Comparison of ENCODE assay signal across 2 cellular contexts in genomic region chr5:38426986-38427950, GRCh38.
TF ChIP-seq lines count a peak whose summit lies in the region.

No MANE protein-coding gene starts in this region.

TF ChIP-seq in SK-N-SH, 30 proteins besides CTCF, POLR2A, EP300 and RAD21 (continued from another document):
- no peak for TF ChIP-seq RXRA (IDR thresholded peaks at IDR 0.05; ENCODE audit: borderline replicate concordance, low read depth)
- TF ChIP-seq PBX3 (IDR thresholded peaks at IDR 0.05): no peak
- TF ChIP-seq JUND (IDR thresholded peaks at IDR 0.05): no peak
- TF ChIP-seq REST (IDR thresholded peaks at IDR 0.05; ENCODE audit: low read depth, low read length): no peak

TF ChIP-seq in H1, 55 proteins besides CTCF, POLR2A, EP300 and RAD21 (continued from another document):
- TF ChIP-seq ATF3 (IDR thresholded peaks at IDR 0.05; ENCODE audit: insufficient read depth, low read depth, low read length) (no peak), SUZ12 (IDR thresholded peaks at IDR 0.05; ENCODE audit: low read length) (no peak), BACH1 (IDR thresholded peaks at IDR 0.05; ENCODE audit: low read length) (no peak), SRF (IDR thresholded peaks at IDR 0.05; ENCODE audit: low read depth, low read length) (no peak), TCF12 (IDR thresholded peaks at IDR 0.05; ENCODE audit: low read depth, low read length) (no peak), CREB1 (IDR thresholded peaks at IDR 0.05) (no peak), RFX5 (IDR thresholded peaks at IDR 0.05; ENCODE audit: borderline replicate concordance, low read depth, low read length) (no peak), BRCA1 (IDR thresholded peaks at IDR 0.05; ENCODE audit: low read depth, low read length) (no peak), NANOG (IDR thresholded peaks at IDR 0.05; ENCODE audit: insufficient read depth, low read depth, low read length, poor library complexity, severe bottlenecking) (no peak)
